ENCODE assay signal across 8 cellular contexts in genomic region chr14:21990116-21990515, GRCh38.
DNase-seq lines count a peak whose midpoint lies in the region; ATAC-seq, FAIRE-seq and TF ChIP-seq lines count a peak whose summit lies in the region.

No MANE protein-coding gene starts in this region.

- no peak overlapping the region for H2AK5ac ChIP-seq in H1 (ENCODE audit: low read depth, low read length)

- H2BK5ac ChIP-seq in H1 (ENCODE audit: low read depth, low read length) = no peak overlapping the region

- no peak overlapping the region for H3K9ac ChIP-seq in H1 (replicated peaks in 1 of 4; ENCODE audit: extremely low read depth in 1 of 4, low read depth in 3 of 4, low read length in 3 of 4)

- ATAC-seq in stimulated activated effector memory CD8-positive, alpha-beta T cell treated with anti-CD3 and anti-CD28 coated beads, Interleukin-12 subunit alpha, Interleukin-12 subunit beta, amount 100 ng/mL, for 72 hours = no peak
- no peak for ATAC-seq in GM18861 (IDR thresholded peaks at IDR 0.05; ENCODE audit: unreplicated experiment)
- ATAC-seq in GM18502 (IDR thresholded peaks at IDR 0.05; ENCODE audit: poor library complexity, unreplicated experiment) = no peak

- no peaks in the 10 kb centered on the region for H3K9me2 ChIP-seq in PC-9 (ENCODE audit: insufficient read depth)

- no peak overlapping the region for H4K5ac ChIP-seq in H1 (ENCODE audit: insufficient read length, low read depth, low read length)

- H3K23me2 ChIP-seq in H1 (ENCODE audit: low read depth, low read length) = no peaks in the 10 kb centered on the region

- H3K56ac ChIP-seq in H1 (replicated peaks; ENCODE audit: insufficient read length, low read depth, low read length) = no peak overlapping the region

- no peaks in the 10 kb centered on the region for H3K79me2 ChIP-seq in PC-9 (ENCODE audit: low read depth)
- no peaks in the 10 kb centered on the region for H3K79me2 ChIP-seq in H1 (ENCODE audit: control insufficient read depth in 1 of 2, insufficient read depth in 2 of 2, low read length in 2 of 2)

- peak overlapping the region; percentile 64 for H3K4me3 Mint-ChIP-seq in activated CD4-positive, alpha-beta T cell treated with anti-CD3 and anti-CD28 coated beads, Interleukin-2, amount 10 ng/mL, durations not matched to agents 7 days and 5 days
- peak overlapping the region; percentile 33 for H3K4me3 Mint-ChIP-seq in stimulated activated effector memory CD8-positive, alpha-beta T cell treated with anti-CD3 and anti-CD28 coated beads, Interleukin-12 subunit alpha, Interleukin-12 subunit beta, amount 100 ng/mL, for 72 hours

- TF ChIP-seq CTCF in PC-9 (conservative IDR thresholded peaks at IDR 0.05) (peak; percentile 62), H1 (IDR thresholded peaks at IDR 0.05; ENCODE audit: control extremely low read depth in 1 of 3, insufficient read depth in 1 of 3, low read depth in 1 of 3, low read length in 3 of 3) (peak in 2 of 3 experiments; percentile 14 to 44; a peak in 2 of 4 replicates)

- H4K91ac ChIP-seq in H1 (replicated peaks; ENCODE audit: insufficient read length, low read length) = no peak overlapping the region

- no peaks in the 10 kb centered on the region for H3K9me3 Mint-ChIP-seq in activated CD4-positive, alpha-beta T cell treated with anti-CD3 and anti-CD28 coated beads, Interleukin-2, amount 10 ng/mL, durations not matched to agents 7 days and 5 days
- H3K9me3 Mint-ChIP-seq in stimulated activated effector memory CD8-positive, alpha-beta T cell treated with anti-CD3 and anti-CD28 coated beads, Interleukin-12 subunit alpha, Interleukin-12 subunit beta, amount 100 ng/mL, for 72 hours = no peaks in the 10 kb centered on the region

- H3K27ac ChIP-seq in PC-9 (no peak overlapping the region), H1 (ENCODE audit: low read depth, low read length) (no peak overlapping the region)

- H4K8ac ChIP-seq in H1 (ENCODE audit: extremely low read depth, insufficient read depth, low read length) = no peak overlapping the region

- TF ChIP-seq RAD21 in H1 (IDR thresholded peaks at IDR 0.05 in 1 of 2, conservative IDR thresholded peaks at IDR 0.05 in 1 of 2; ENCODE audit: low read depth in 2 of 2, low read length in 2 of 2) = 0 out of 4 replicates have a peak, but pooled peaks of 1 of the 2 experiments have one; percentile 15

- no peak overlapping the region for H3K18ac ChIP-seq in H1 (ENCODE audit: extremely low read depth, low read length)

- no peaks in the 10 kb centered on the region for H3K79me1 ChIP-seq in H1 (ENCODE audit: low read depth, low read length)

- no peak for FAIRE-seq in H1 (lab: Jason Lieb, UNC)

- H3F3A ChIP-seq in PC-9 (ENCODE audit: insufficient read depth, low read depth) = no peaks in the 10 kb centered on the region

- no peaks in the 10 kb centered on the region for H3K36me3 ChIP-seq in PC-9 (ENCODE audit: low read depth)
- no peaks in the 10 kb centered on the region for H3K36me3 ChIP-seq in H1 (ENCODE audit: control insufficient read depth in 2 of 4, insufficient read depth in 4 of 4, low read length in 3 of 4)

- H2BK120ac ChIP-seq in H1 (replicated peaks; ENCODE audit: low read depth, low read length) = no peak overlapping the region

- H2AFZ ChIP-seq in PC-9 (no peak overlapping the region), H1 (ENCODE audit: low read length) (no peak overlapping the region)

- TF ChIP-seq POLR2A in H1 (IDR thresholded peaks at IDR 0.05; ENCODE audit: control extremely low read depth in 1 of 2, low read depth in 2 of 2, low read length in 2 of 2) = no peak

- no peak overlapping the region for H3K14ac ChIP-seq in H1 (ENCODE audit: insufficient read length)

- no peak for DNase-seq in activated CD4-positive, alpha-beta T cell treated with anti-CD3 and anti-CD28 coated beads, Interleukin-2, amount 10 ng/mL, durations not matched to agents 7 days and 5 days
- DNase-seq in activated CD4-positive, alpha-beta T cell treated with anti-CD3 and anti-CD28 coated beads for 1 hour = no peak
- DNase-seq in PC-9 (no peak), H1 (ENCODE audit: low read depth in 1 of 2, low spot score in 2 of 2) (no peak), NCI-H774 (lab: John Stamatoyannopoulos, UW) (no peak)
- DNase-seq in stimulated activated effector memory CD8-positive, alpha-beta T cell treated with anti-CD3 and anti-CD28 coated beads, Interleukin-12 subunit alpha, Interleukin-12 subunit beta, amount 100 ng/mL, for 72 hours (ENCODE audit: low spot score in 2 of 2) = no peak

- peaks cover 7% of the 10 kb centered on the region for H3K27me3 Mint-ChIP-seq in activated CD4-positive, alpha-beta T cell treated with anti-CD3 and anti-CD28 coated beads, Interleukin-2, amount 10 ng/mL, durations not matched to agents 7 days and 5 days

- H3K4me1 ChIP-seq in PC-9 (replicated peaks; ENCODE audit: insufficient read depth) (no peaks in the 10 kb centered on the region), H1 (replicated peaks in 1 of 4; ENCODE audit: control insufficient read depth in 3 of 4, insufficient read depth in 4 of 4, low read length in 3 of 4) (no peaks in the 10 kb centered on the region)

- no peak overlapping the region for H2BK12ac ChIP-seq in H1 (ENCODE audit: low read depth, low read length)

- H3K4me1 Mint-ChIP-seq in activated CD4-positive, alpha-beta T cell treated with anti-CD3 and anti-CD28 coated beads, Interleukin-2, amount 10 ng/mL, durations not matched to agents 7 days and 5 days = peaks cover 40% of the 10 kb centered on the region
- peaks cover 5% of the 10 kb centered on the region for H3K4me1 Mint-ChIP-seq in stimulated activated effector memory CD8-positive, alpha-beta T cell treated with anti-CD3 and anti-CD28 coated beads, Interleukin-12 subunit alpha, Interleukin-12 subunit beta, amount 100 ng/mL, for 72 hours

- TF ChIP-seq EP300 in H1 (IDR thresholded peaks at IDR 0.05; ENCODE audit: borderline replicate concordance in 1 of 2, low read depth in 2 of 2, low read length in 2 of 2) = no peak

- no peak overlapping the region for H2BK20ac ChIP-seq in H1 (ENCODE audit: low read length)

- no peak overlapping the region for H2BK15ac ChIP-seq in H1 (ENCODE audit: low read length)

- H3K4me2 ChIP-seq in PC-9 (no peak overlapping the region), H1 (ENCODE audit: insufficient read depth in 1 of 2, low read depth in 2 of 2, low read length in 2 of 2) (no peak overlapping the region)

- no peaks in the 10 kb centered on the region for H3K36me3 Mint-ChIP-seq in activated CD4-positive, alpha-beta T cell treated with anti-CD3 and anti-CD28 coated beads, Interleukin-2, amount 10 ng/mL, durations not matched to agents 7 days and 5 days (ENCODE audit: low read depth)
- no peaks in the 10 kb centered on the region for H3K36me3 Mint-ChIP-seq in stimulated activated effector memory CD8-positive, alpha-beta T cell treated with anti-CD3 and anti-CD28 coated beads, Interleukin-12 subunit alpha, Interleukin-12 subunit beta, amount 100 ng/mL, for 72 hours

- BruUV-seq in PC-9 (replicated peaks; lab: Mats Ljungman, UMichigan) = no TSS peak

- no peak overlapping the region for H3K4me3 ChIP-seq in PC-9
- H3K4me3 ChIP-seq in H1 (ENCODE audit: extremely low read depth in 1 of 4, insufficient read depth in 2 of 4, low read depth in 3 of 4, low read length in 4 of 4) = no peak overlapping the region

- no peaks in the 10 kb centered on the region for H3K27me3 ChIP-seq in PC-9 (ENCODE audit: insufficient read depth, low read depth)
- H3K27me3 ChIP-seq in H1 (replicated peaks in 1 of 4; ENCODE audit: control insufficient read depth in 3 of 4, extremely low read depth in 1 of 4, insufficient read depth in 3 of 4, low read length in 3 of 4) = no peaks in the 10 kb centered on the region

- CTCF ChIA-PET in activated CD4-positive, alpha-beta T cell treated with anti-CD3 and anti-CD28 coated beads, Interleukin-2, amount 10 ng/mL, durations not matched to agents 7 days and 5 days (lab: Charles Lee) = interaction anchor here (0.7 to 3.8 kb wide), 9 partner anchors 9 to 580 kb away, joined by 3 to 20 read pairs (median 4); no protein-coding TSS in a partner anchor
- CTCF ChIA-PET in PC-9 (lab: Charles Lee) = interaction anchor here (0.6 to 1.1 kb wide), 2 partner anchors 215 to 222 kb away, joined by 3 read pairs; no protein-coding TSS in a partner anchor
- CTCF ChIA-PET in H1 (lab: Charles Lee; ENCODE audit: partially characterized antibody) = interaction anchor here (0.7 to 9.9 kb wide), 20 partner anchors 8 to 242 kb away, joined by 3 to 141 read pairs (median 5); no protein-coding TSS in a partner anchor

- H3K9me3 ChIP-seq in PC-9 (ENCODE audit: insufficient read depth, low read depth) = no peaks in the 10 kb centered on the region
- H3K9me3 ChIP-seq in H1 (ENCODE audit: insufficient read depth in 2 of 2, low read depth in 1 of 2, low read length in 1 of 2) = no peaks in the 10 kb centered on the region

- no peaks in the 10 kb centered on the region for H4K20me1 ChIP-seq in PC-9 (ENCODE audit: insufficient read depth)
- H4K20me1 ChIP-seq in H1 (replicated peaks in 1 of 2; ENCODE audit: control insufficient read depth in 1 of 2, insufficient read depth in 2 of 2, low read length in 2 of 2) = no peaks in the 10 kb centered on the region

- peak overlapping the region; percentile 71 for H3K27ac Mint-ChIP-seq in activated CD4-positive, alpha-beta T cell treated with anti-CD3 and anti-CD28 coated beads, Interleukin-2, amount 10 ng/mL, durations not matched to agents 7 days and 5 days
- H3K27ac Mint-ChIP-seq in stimulated activated effector memory CD8-positive, alpha-beta T cell treated with anti-CD3 and anti-CD28 coated beads, Interleukin-12 subunit alpha, Interleukin-12 subunit beta, amount 100 ng/mL, for 72 hours = no peak overlapping the region

- WGBS in H1 (ENCODE audit: extremely low coverage in 1 of 2, insufficient coverage in 1 of 2, insufficient read length in 1 of 2, insufficient replicate concordance in 2 of 2, low coverage in 1 of 2, low lambda C conversion rate in 2 of 2, missing lambda C conversion rate in 1 of 2), 2 experiments = 71% methylated on average over 2 of the region's 2 CpGs; no CpG with 5 or more reads in 1 of the 2 experiments

- no peak overlapping the region for H3K4ac ChIP-seq in H1 (replicated peaks; ENCODE audit: insufficient read length, low read depth, low read length)

- POLR2A ChIA-PET in activated CD4-positive, alpha-beta T cell treated with anti-CD3 and anti-CD28 coated beads, Interleukin-2, amount 10 ng/mL, durations not matched to agents 7 days and 5 days (lab: Charles Lee) = no interaction called here
- POLR2A ChIA-PET in PC-9 (lab: Charles Lee; ENCODE audit: unreplicated experiment) (no interaction called here), H1 (lab: Charles Lee; ENCODE audit: partially characterized antibody) (interaction anchor here (0.5 kb wide), 1 partner anchor 210 kb away, joined by 3 read pairs; no protein-coding TSS in a partner anchor)

- H3K23ac ChIP-seq in H1 (ENCODE audit: insufficient read length) = no peak overlapping the region

- intact Hi-C loops in PC-9 (cut with micrococcal nuclease; ENCODE audit: unreplicated experiment) = loop anchor here (10.0 kb wide), 1 partner anchor 95 kb away; no protein-coding TSS in a partner anchor

TF ChIP-seq in H1, 55 proteins besides CTCF, POLR2A, EP300 and RAD21 (continues in another document):
- TF ChIP-seq RFX5 (IDR thresholded peaks at IDR 0.05; ENCODE audit: borderline replicate concordance, low read depth, low read length) (no peak), GABPA (IDR thresholded peaks at IDR 0.05; ENCODE audit: borderline replicate concordance, insufficient read depth, low read length) (no peak), BACH1 (IDR thresholded peaks at IDR 0.05; ENCODE audit: low read length) (no peak)
